8 cellular contexts compared by ENCODE assay signal in the genomic region with DNA sequence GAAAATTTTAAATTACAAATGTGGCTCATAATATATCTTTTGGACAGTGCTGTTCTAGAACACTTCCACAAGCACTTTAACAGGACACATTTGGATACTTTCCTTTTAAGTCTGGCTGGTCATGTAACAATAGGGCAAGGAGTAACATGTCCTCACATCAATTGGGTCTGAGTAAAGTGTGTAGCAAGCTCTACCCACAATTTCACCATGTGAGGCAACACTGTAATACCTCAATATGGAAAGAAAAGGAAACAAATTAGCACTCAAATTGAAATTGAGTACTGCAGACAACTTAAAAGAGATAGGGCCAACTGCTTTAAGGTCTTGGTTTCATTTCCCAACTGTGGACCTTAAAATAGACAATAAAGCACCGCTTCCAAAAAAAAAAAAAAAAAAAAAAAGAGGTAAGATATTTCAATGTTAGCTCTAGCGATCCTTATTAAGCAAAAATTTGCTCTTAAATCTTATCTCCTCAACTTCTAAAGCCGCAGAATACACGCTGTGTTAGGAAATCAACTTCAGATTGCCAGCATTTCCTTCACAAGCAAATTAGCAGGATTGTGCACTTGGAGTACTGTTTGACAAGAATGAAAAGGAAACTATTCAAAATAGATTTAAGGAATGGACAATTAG. TPM values are rescaled to one million over a fixed set of nuclear protein-coding genes. Genes with fewer than 3 reads are reported as not detected.
A peak's percentile ranks its signal among the peaks of the same experiment; 100 is the strongest.
DNase-seq lines count a peak whose midpoint lies in the region; ATAC-seq, FAIRE-seq and TF ChIP-seq lines count a peak whose summit lies in the region.

No MANE protein-coding gene starts in this region.

- H3K4me3 ChIP-seq in CD4-positive, CD25-positive, alpha-beta regulatory T cell (ENCODE audit: low read depth, low read length) = peak overlapping the region; percentile 98
- peak overlapping the region in 7 of 8 donors; percentile 41 to 79 (median 56) for H3K4me3 ChIP-seq in spleen

- peak overlapping the region; percentile 70 for H3K27ac ChIP-seq in CD4-positive, CD25-positive, alpha-beta regulatory T cell (ENCODE audit: insufficient read depth, low read length, poor library complexity, severe bottlenecking)
- H3K27ac ChIP-seq in VCaP = peak overlapping the region; percentile 82
- H3K27ac ChIP-seq in spleen = peak overlapping the region in 5 of 8 donors; percentile 82 to 88 (median 85)

- 1 to 35% (median 6%) methylated on average over 4 of the region's 4 CpGs for WGBS in spleen, 5 donors

- DNase-seq in CD4-positive, CD25-positive, alpha-beta regulatory T cell = peak in 1 of 3 donors; percentile 50
- DNase-seq in HFFc6 = no peak
- no peak for DNase-seq in glutamatergic neuron
- DNase-seq in spleen = no peak
- no peak for DNase-seq in D721Med (ENCODE audit: insufficient read length, low spot score)

- no peaks in the 10 kb centered on the region for H3K27me3 Mint-ChIP-seq in CD4-positive, CD25-positive, alpha-beta regulatory T cell
- H3K27me3 Mint-ChIP-seq in HFFc6 (ENCODE audit: insufficient read depth) (0 out of 2 replicates have a peak, but pooled peaks cover 1% of the 10 kb centered on the region), glutamatergic neuron (ENCODE audit: unreplicated experiment) (peaks cover 5% of the 10 kb centered on the region)

- peak overlapping the region; percentile 91 to 99 (median 96) for H3K4me3 Mint-ChIP-seq in CD4-positive, CD25-positive, alpha-beta regulatory T cell
- H3K4me3 Mint-ChIP-seq in HFFc6 (peak overlapping the region; percentile 96), glutamatergic neuron (ENCODE audit: unreplicated experiment) (peak overlapping the region; percentile 94)

- peak overlapping the region; percentile 85 to 99 (median 89) for H3K27ac Mint-ChIP-seq in CD4-positive, CD25-positive, alpha-beta regulatory T cell
- H3K27ac Mint-ChIP-seq in HFFc6 = peak overlapping the region; percentile 85
- H3K27ac Mint-ChIP-seq in glutamatergic neuron (ENCODE audit: unreplicated experiment) = peak overlapping the region; percentile 96

- H3K4me1 ChIP-seq in CD4-positive, CD25-positive, alpha-beta regulatory T cell (ENCODE audit: control insufficient read depth, insufficient read depth, low read length, poor library complexity, severe bottlenecking) = peaks cover 18% of the 10 kb centered on the region
- H3K4me1 ChIP-seq in spleen = peaks cover 0 to 40% (median 9%) of the 10 kb centered on the region in 6 donors

- TF ChIP-seq POLR2A in spleen (IDR thresholded peaks at IDR 0.05) = no peak

- H3K9me3 Mint-ChIP-seq in CD4-positive, CD25-positive, alpha-beta regulatory T cell = no peaks in the 10 kb centered on the region
- H3K9me3 Mint-ChIP-seq in HFFc6 (no peaks in the 10 kb centered on the region), glutamatergic neuron (ENCODE audit: unreplicated experiment) (no peaks in the 10 kb centered on the region)

- no peaks in the 10 kb centered on the region for H3K9me3 ChIP-seq in CD4-positive, CD25-positive, alpha-beta regulatory T cell (ENCODE audit: control insufficient read depth in 2 of 2, low read length in 2 of 2)
- no peaks in the 10 kb centered on the region for H3K9me3 ChIP-seq in spleen

- no peaks in the 10 kb centered on the region for H3K36me3 Mint-ChIP-seq in CD4-positive, CD25-positive, alpha-beta regulatory T cell
- no peaks in the 10 kb centered on the region for H3K36me3 Mint-ChIP-seq in HFFc6 (ENCODE audit: low read depth)
- H3K36me3 Mint-ChIP-seq in glutamatergic neuron (ENCODE audit: unreplicated experiment) = no peaks in the 10 kb centered on the region

- H3K27me3 ChIP-seq in CD4-positive, CD25-positive, alpha-beta regulatory T cell (ENCODE audit: control insufficient read depth, insufficient read depth, low read length) = no peaks in the 10 kb centered on the region
- H3K27me3 ChIP-seq in spleen (replicated peaks in 1 of 7) = no peaks in the 10 kb centered on the region

- TF ChIP-seq CTCF in HFFc6 (IDR thresholded peaks at IDR 0.05) (no peak), VCaP (conservative IDR thresholded peaks at IDR 0.05) (no peak), glutamatergic neuron (IDR thresholded peaks at IDR 0.05; ENCODE audit: partially characterized antibody, unreplicated experiment) (no peak), spleen (IDR thresholded peaks at IDR 0.05 in 8 of 11, conservative IDR thresholded peaks at IDR 0.05 in 3 of 11) (no peak), D721Med (IDR thresholded peaks at IDR 0.05; ENCODE audit: insufficient read depth, missing control alignments) (no peak)

- peaks cover 8 to 37% (median 29%) of the 10 kb centered on the region in 4 donors for H3K4me1 Mint-ChIP-seq in CD4-positive, CD25-positive, alpha-beta regulatory T cell
- H3K4me1 Mint-ChIP-seq in HFFc6 (ENCODE audit: low read depth) (peaks cover 39% of the 10 kb centered on the region), glutamatergic neuron (ENCODE audit: low read depth, unreplicated experiment) (peaks cover 14% of the 10 kb centered on the region)

- no peak for FAIRE-seq in D721Med (lab: Jason Lieb, UNC)

- no peaks in the 10 kb centered on the region for H3K36me3 ChIP-seq in CD4-positive, CD25-positive, alpha-beta regulatory T cell (ENCODE audit: control insufficient read depth, insufficient read depth, low read length)
- H3K36me3 ChIP-seq in spleen = no peaks in the 10 kb centered on the region

- no peak for ATAC-seq in CD4-positive, CD25-positive, alpha-beta regulatory T cell (ENCODE audit: low read depth in 2 of 2)
- ATAC-seq in HG03175 (IDR thresholded peaks at IDR 0.05; ENCODE audit: unreplicated experiment) (no peak), GM21619 (IDR thresholded peaks at IDR 0.05; ENCODE audit: unreplicated experiment) (no peak)

- intact Hi-C loops in spleen (cut with DNase I; ENCODE audit: low total_unique reads) = no loop called here

RNA-seq across cellular contexts. Expression of gene CASK, which starts 1.7 kb away (rescaled TPM):
- total RNA-seq in CD4-positive, CD25-positive, alpha-beta regulatory T cell = 168 TPM
- 10 to 100 TPM in 3 of 4 donors, 1 to 10 TPM in 1; 8.4 to 31.5 (median 18.5) TPM for polyA plus RNA-seq in CD4-positive, CD25-positive, alpha-beta regulatory T cell
- 10 to 100 TPM; 34.7 to 37.1 (median 35.4) TPM for total RNA-seq in HFFc6 (2021; fragmentation: NEBNext Ultra II Directional; extraction: Animal tissue kit (Norgen Biotek cat#: 25700))
- total RNA-seq in glutamatergic neuron (ENCODE audit: unreplicated experiment) (173 TPM), spleen (10 to 100 TPM; 34.4 to 63.7 (median 47.2) TPM)
- 1 to 10 TPM; 4.7 to 6.1 (median 5.0) TPM for polyA plus RNA-seq in spleen
